ENCODE assay signal across 20 cellular contexts in genomic region chr5:13508559-13508958, GRCh38.
"Had no signal": no experiment of that assay in that cellular context is flagged by ENCODE, and none has a peak within 500 bp of the region (broad histone marks: within the 10 kb centered on the region; RNA-seq: fewer than 3 reads in every experiment).

No MANE protein-coding gene starts in this region.

- H3K9me2 ChIP-seq: SK-N-SH had no signal

- H3K27ac ChIP-seq: RWPE1 had no signal

- H3K9ac ChIP-seq: SK-N-SH had no signal

- H3K4me2 ChIP-seq: SK-N-SH had no signal

- ATAC-seq: HepG2 had no signal

- DNase-seq: IMR-90, Karpas-422, KG1, MM.1S, NCI-H1092 treated with DMSO at 0.1 percent for 48 hours, NCI-H1436, NCI-H1694, NCI-H187 treated with DMSO at 0.1 percent for 48 hours, NCI-H2029 treated with DMSO at 0.1 percent for 48 hours, NCI-H2171 treated with DMSO at 0.1 percent for 48 hours, NCI-H345, NCI-H446 treated with DMSO at 0.1 percent for 48 hours, NCI-H510A treated with DMSO at 0.1 percent for 48 hours, NCI-H526 treated with DMSO at 0.1 percent for 48 hours, NCI-H748 treated with DMSO at 0.1 percent for 48 hours, SHP77, SK-N-SH, SW 1271 had no signal

- FAIRE-seq: HepG2 had no signal

- H3K9me3 ChIP-seq: SK-N-SH had no signal
